In genomic region chr19:51550848-51551672, GRCh38 we compare ENCODE assay signal across 26 cellular contexts. TPM values are rescaled to one million over a fixed set of nuclear protein-coding genes. Genes with fewer than 3 reads are reported as not detected.
A peak's percentile ranks its signal among the peaks of the same experiment; 100 is the strongest.
DNase-seq lines count a peak whose midpoint lies in the region; ATAC-seq, FAIRE-seq and TF ChIP-seq lines count a peak whose summit lies in the region.
"Had no signal": no experiment of that assay in that cellular context is flagged by ENCODE, and none has a peak within 500 bp of the region (broad histone marks: within the 10 kb centered on the region; RNA-seq: fewer than 3 reads in every experiment).

No MANE protein-coding gene starts in this region.

- no peaks in the 10 kb centered on the region for H3K27me3 ChIP-seq in GM12878 (replicated peaks in 1 of 2; ENCODE audit: control insufficient read depth in 2 of 2, insufficient read depth in 2 of 2, low read length in 1 of 2)
- H3K27me3 ChIP-seq in spleen (replicated peaks in 1 of 7): peaks cover 0 to 42% (median 0%) of the 10 kb centered on the region in 7 donors
- H3K27me3 ChIP-seq in smooth muscle cell (ENCODE audit: low read depth): no peaks in the 10 kb centered on the region
- no peaks in the 10 kb centered on the region for H3K27me3 ChIP-seq in ovary
- H3K27me3 ChIP-seq: SJCRH30, upper lobe of left lung had no signal

- H3K9me3 Mint-ChIP-seq in activated CD8-positive, alpha-beta memory T cell treated with anti-CD3 and anti-CD28 coated beads, Interleukin-2, amount 10 ng/mL, durations not matched to agents 7 days and 5 days (ENCODE audit: low read depth): no peaks in the 10 kb centered on the region
- H3K9me3 Mint-ChIP-seq in MCF 10A (ENCODE audit: unreplicated experiment): peaks cover 20% of the 10 kb centered on the region
- H3K9me3 Mint-ChIP-seq: activated T-helper 2 cell treated with anti-CD3 and anti-CD28 coated beads, Interferon-gamma antibody, Interleukin-2, Interleukin-4, amounts not matched to agents 10 μg/mL and 5 μg/mL and 100 μg/mL, durations not matched to agents 14 hours and 24 hours and 36 hours; CD8-positive, alpha-beta T cell had no signal

- peak overlapping the region; percentile 11; the same call in 1 of the 2 replicates for H3K4me2 ChIP-seq in GM12878 (ENCODE audit: control insufficient read depth, insufficient read depth)
- H3K4me2 ChIP-seq in smooth muscle cell: no peak overlapping the region
- H3K4me2 ChIP-seq: PC-9 had no signal

- POLR2A ChIA-PET in GM12878 (lab: Charles Lee): no interaction called here
- POLR2A ChIA-PET in MCF 10A (lab: Yijun Ruan, JAX): no interaction called here

- H3K27ac ChIP-seq in GM12878 (ENCODE audit: control insufficient read depth, insufficient read depth) (0 out of 2 replicates have a peak overlapping the region, but pooled peaks have one; percentile 19), spleen (peak overlapping the region in 5 of 8 donors; percentile 1 to 81 (median 60)), smooth muscle cell (ENCODE audit: low read depth) (no peak overlapping the region), ovary (no peak overlapping the region)
- H3K27ac ChIP-seq: breast epithelium, coronary artery, PC-9, SJCRH30, upper lobe of left lung had no signal

- H3K9ac ChIP-seq in GM12878 (ENCODE audit: control insufficient read depth, insufficient read depth, low read length) (no peak overlapping the region), smooth muscle cell (ENCODE audit: low read depth) (no peak overlapping the region)

- in situ Hi-C loops in GM12878 (cut with MboI): no loop called here

- TF ChIP-seq POLR2A in GM18505 (IDR thresholded peaks at IDR 0.05; ENCODE audit: borderline replicate concordance, extremely low read depth, insufficient read depth, insufficient read length): peak; percentile 29
- no peak for TF ChIP-seq POLR2A in GM12878 (IDR thresholded peaks at IDR 0.05; ENCODE audit: low read depth, low read length)
- TF ChIP-seq POLR2A in spleen (IDR thresholded peaks at IDR 0.05): no peak
- TF ChIP-seq POLR2A in ovary (IDR thresholded peaks at IDR 0.05): no peak

- H3K27ac Mint-ChIP-seq in activated CD8-positive, alpha-beta memory T cell treated with anti-CD3 and anti-CD28 coated beads, Interleukin-2, amount 10 ng/mL, durations not matched to agents 7 days and 5 days: peak overlapping the region; percentile 16
- no peak overlapping the region for H3K27ac Mint-ChIP-seq in MCF 10A (ENCODE audit: low read depth, unreplicated experiment)
- H3K27ac Mint-ChIP-seq: activated T-helper 2 cell treated with anti-CD3 and anti-CD28 coated beads, Interferon-gamma antibody, Interleukin-2, Interleukin-4, amounts not matched to agents 10 μg/mL and 5 μg/mL and 100 μg/mL, durations not matched to agents 14 hours and 24 hours and 36 hours; CD8-positive, alpha-beta T cell; WTC11 had no signal

- H3F3A ChIP-seq in smooth muscle cell (ENCODE audit: low read depth): no peaks in the 10 kb centered on the region

- TF ChIP-seq EP300 in GM12878 (IDR thresholded peaks at IDR 0.05; ENCODE audit: borderline replicate concordance in 1 of 2, control insufficient read depth in 1 of 2, low read depth in 2 of 2, low read length in 2 of 2) (no peak), ovary (IDR thresholded peaks at IDR 0.05) (no peak)

- peaks cover 35% of the 10 kb centered on the region for H3K27me3 Mint-ChIP-seq in activated CD8-positive, alpha-beta memory T cell treated with anti-CD3 and anti-CD28 coated beads, Interleukin-2, amount 10 ng/mL, durations not matched to agents 7 days and 5 days
- no peaks in the 10 kb centered on the region for H3K27me3 Mint-ChIP-seq in MCF 10A (ENCODE audit: insufficient read depth, unreplicated experiment)

- no peaks in the 10 kb centered on the region for H3K36me3 ChIP-seq in GM12878 (ENCODE audit: control insufficient read depth in 2 of 2, insufficient read depth in 2 of 2, low read length in 1 of 2)
- H3K36me3 ChIP-seq in spleen: no peaks in the 10 kb centered on the region
- H3K36me3 ChIP-seq in smooth muscle cell (ENCODE audit: low read depth): no peaks in the 10 kb centered on the region
- H3K36me3 ChIP-seq in ovary: no peaks in the 10 kb centered on the region
- H3K36me3 ChIP-seq: breast epithelium, HAP-1, SJCRH30, upper lobe of left lung had no signal

- SMC1A ChIA-PET in GM12878 (lab: Charles Lee; ENCODE audit: uncharacterized antibody, unreplicated experiment): no interaction called here

- H3K4me3 Mint-ChIP-seq in activated CD8-positive, alpha-beta memory T cell treated with anti-CD3 and anti-CD28 coated beads, Interleukin-2, amount 10 ng/mL, durations not matched to agents 7 days and 5 days: peak overlapping the region; percentile 40
- no peak overlapping the region for H3K4me3 Mint-ChIP-seq in MCF 10A (ENCODE audit: unreplicated experiment)
- H3K4me3 Mint-ChIP-seq: CD8-positive, alpha-beta T cell; WTC11 had no signal

- H3K79me2 ChIP-seq in GM12878 (ENCODE audit: control insufficient read depth, insufficient read depth, low read length) (no peaks in the 10 kb centered on the region), smooth muscle cell (ENCODE audit: low read depth) (no peaks in the 10 kb centered on the region)

- H3K4me1 ChIP-seq in GM12878 (ENCODE audit: control insufficient read depth, insufficient read depth, low read length) (peaks cover 42% of the 10 kb centered on the region), spleen (peaks cover 5 to 76% (median 26%) of the 10 kb centered on the region in 6 donors), smooth muscle cell (ENCODE audit: low read depth) (no peaks in the 10 kb centered on the region), ovary (ENCODE audit: insufficient read depth) (no peaks in the 10 kb centered on the region)
- H3K4me1 ChIP-seq: breast epithelium, HAP-1, SJCRH30, upper lobe of left lung had no signal

- H3K9me3 ChIP-seq in GM12878 (replicated peaks; ENCODE audit: control insufficient read depth, insufficient read depth, low read length) (no peaks in the 10 kb centered on the region), spleen (no peaks in the 10 kb centered on the region), smooth muscle cell (replicated peaks; ENCODE audit: low read depth) (no peaks in the 10 kb centered on the region), ovary (no peaks in the 10 kb centered on the region)
- H3K9me3 ChIP-seq: breast epithelium, HAP-1, SJCRH30, upper lobe of left lung had no signal

- ATAC-seq in activated CD8-positive, alpha-beta memory T cell treated with anti-CD3 and anti-CD28 coated beads, Interleukin-2, amount 10 ng/mL, durations not matched to agents 7 days and 5 days: no peak
- ATAC-seq in GM18505 (IDR thresholded peaks at IDR 0.05; ENCODE audit: unreplicated experiment) (no peak), GM12878 (no peak)
- ATAC-seq: CD8-positive, alpha-beta T cell; left ventricle myocardium superior; WTC11 had no signal

- no peak for TF ChIP-seq CTCF in GM12878 (IDR thresholded peaks at IDR 0.05 in 2 of 3, conservative IDR thresholded peaks at IDR 0.05 in 1 of 3; ENCODE audit: control insufficient read depth in 2 of 3, extremely low read depth in 1 of 3, insufficient read depth in 1 of 3, low read depth in 3 of 3, low read length in 3 of 3)
- TF ChIP-seq CTCF in spleen (IDR thresholded peaks at IDR 0.05 in 8 of 11, conservative IDR thresholded peaks at IDR 0.05 in 3 of 11): no peak
- no peak for TF ChIP-seq CTCF in MCF 10A (IDR thresholded peaks at IDR 0.05; ENCODE audit: unreplicated experiment)
- TF ChIP-seq CTCF in smooth muscle cell (IDR thresholded peaks at IDR 0.05; ENCODE audit: borderline replicate concordance, insufficient read depth, poor library complexity, severe bottlenecking): no peak
- TF ChIP-seq CTCF in ovary (IDR thresholded peaks at IDR 0.05): no peak

- no peak for DNase-seq in activated CD8-positive, alpha-beta memory T cell treated with anti-CD3 and anti-CD28 coated beads, Interleukin-2, amount 10 ng/mL, durations not matched to agents 7 days and 5 days
- DNase-seq in activated CD8-positive, alpha-beta memory T cell treated with anti-CD3 and anti-CD28 coated beads, Interleukin-2, amount 50 U/mL, for 4 hours: no peak
- DNase-seq in GM12878 (ENCODE audit: low read depth, low spot score) (no peak), spleen (no peak), MCF 10A (ENCODE audit: unreplicated experiment) (no peak), smooth muscle cell (lab: John Stamatoyannopoulos, UW; ENCODE audit: unreplicated experiment) (no peak), ovary (no peak)
- DNase-seq: DND-41; Kasumi-1; left ventricle myocardium superior; NCI-H1105 treated with DMSO at 0.1 percent for 48 hours; NCI-H774; PC-9; SJCRH30; small intestine; stimulated activated CD4-positive, alpha-beta T cell treated with anti-CD3 and anti-CD28 coated beads, Interleukin-4, amount 100 ng/mL, for 24 hours had no signal

- no peaks in the 10 kb centered on the region for H4K20me1 ChIP-seq in GM12878 (ENCODE audit: control insufficient read depth, insufficient read depth)
- no peaks in the 10 kb centered on the region for H4K20me1 ChIP-seq in smooth muscle cell (ENCODE audit: low read depth)

- H3K4me3 ChIP-seq in GM12878 (peak overlapping the region; percentile 22; the same call in 1 of the 2 replicates), spleen (peak overlapping the region in 7 of 8 donors; percentile 12 to 67 (median 31)), smooth muscle cell (no peak overlapping the region), ovary (no peak overlapping the region)
- H3K4me3 ChIP-seq: breast epithelium, coronary artery, HAP-1, PC-9, SJCRH30, upper lobe of left lung had no signal

- intact Hi-C loops in GM12878 (cut with micrococcal nuclease; ENCODE audit: unreplicated experiment): no loop called here
- intact Hi-C loops in spleen (cut with DNase I; ENCODE audit: low total_unique reads): no loop called here
- intact Hi-C loops in MCF 10A (cut with micrococcal nuclease): no loop called here
- intact Hi-C loops in ovary (cut with DNase I): no loop called here

- peaks cover 55% of the 10 kb centered on the region for H3K4me1 Mint-ChIP-seq in activated CD8-positive, alpha-beta memory T cell treated with anti-CD3 and anti-CD28 coated beads, Interleukin-2, amount 10 ng/mL, durations not matched to agents 7 days and 5 days
- H3K4me1 Mint-ChIP-seq in MCF 10A (ENCODE audit: insufficient read depth, unreplicated experiment): no peaks in the 10 kb centered on the region

- FAIRE-seq in GM12878 (lab: Jason Lieb, UNC): no peak
- FAIRE-seq: HTR-8/SVneo, small intestine had no signal

- RAD21 ChIA-PET in GM12878 (lab: Charles Lee; ENCODE audit: unreplicated experiment): no interaction called here

- H2AFZ ChIP-seq in GM12878 (ENCODE audit: control insufficient read depth, low read depth, low read length) (no peak overlapping the region), smooth muscle cell (ENCODE audit: low read depth) (no peak overlapping the region)
- H2AFZ ChIP-seq: PC-9 had no signal

- no TSS peak for BruUV-seq in GM12878 (replicated peaks; lab: Mats Ljungman, UMichigan)
- no TSS peak for BruUV-seq in MCF 10A (replicated peaks; lab: Mats Ljungman, UMichigan)

- CTCF ChIA-PET in activated CD8-positive, alpha-beta memory T cell treated with anti-CD3 and anti-CD28 coated beads, Interleukin-2, amount 10 ng/mL, durations not matched to agents 7 days and 5 days (lab: Charles Lee): interaction anchor here (1.2 kb wide), 1 partner anchor 35 kb away, joined by 3 read pairs; no protein-coding TSS in a partner anchor
- CTCF ChIA-PET in GM12878 (lab: Yijun Ruan, JAX): interaction anchor here (1.1 kb wide), 2 partner anchors 37 to 106 kb away, joined by 3 read pairs; no protein-coding TSS in a partner anchor
- CTCF ChIA-PET in MCF 10A (lab: Yijun Ruan, JAX): interaction anchor here (0.6 to 1.2 kb wide), 2 partner anchors 58 to 156 kb away, joined by 3 read pairs; no protein-coding TSS in a partner anchor

- no peaks in the 10 kb centered on the region for H3K36me3 Mint-ChIP-seq in activated CD8-positive, alpha-beta memory T cell treated with anti-CD3 and anti-CD28 coated beads, Interleukin-2, amount 10 ng/mL, durations not matched to agents 7 days and 5 days
- H3K36me3 Mint-ChIP-seq in MCF 10A (ENCODE audit: insufficient read depth, unreplicated experiment): no peaks in the 10 kb centered on the region
- H3K36me3 Mint-ChIP-seq: CD8-positive, alpha-beta T cell; WTC11 had no signal

- TF ChIP-seq RAD21 in GM12878 (IDR thresholded peaks at IDR 0.05; ENCODE audit: insufficient read depth, low read depth, low read length): no peak

- 7% methylated on average over 20 of the region's 20 CpGs for WGBS in GM12878 (ENCODE audit: insufficient coverage, insufficient replicate concordance, low lambda C conversion rate, missing lambda C conversion rate)
- 64 to 78% (median 70%) methylated on average over 18 to 20 of the region's 20 CpGs for WGBS in spleen, 5 donors
- 83% methylated on average over 20 of the region's 20 CpGs for WGBS in smooth muscle cell (ENCODE audit: low lambda C conversion rate)
- WGBS in ovary, 3 donors: 75 to 83% (median 82%) methylated on average over 20 of the region's 20 CpGs

RNA-seq across cellular contexts. Expression of gene SIGLEC6, which starts 19.6 kb away (rescaled TPM):
- not detected for total RNA-seq in activated CD8-positive, alpha-beta memory T cell treated with anti-CD3 and anti-CD28 coated beads, Interleukin-2, amount 10 ng/mL, durations not matched to agents 7 days and 5 days
- total RNA-seq in GM12878 (2013; cell fraction: nucleolus; rRNA removed): 0.27 and 0.71 TPM in 2 replicates
- total RNA-seq in GM12878 (2014; rRNA removed): 0.34 and 0.54 TPM in 2 replicates
- 0.40 and 0.64 TPM in 2 replicates for total RNA-seq in GM12878 (2014; rRNA removed; fragmentation: Illumina TruSeq; extraction: Trizol)
- total RNA-seq in GM12878 (2021): 0.31 and 0.45 TPM in 2 replicates
- polyA plus RNA-seq in GM12878 (2011; ENCODE audit: low read depth): not detected
- polyA plus RNA-seq in GM12878 (2011; rRNA removed): 0.08 TPM in 1 of 2 replicates, not detected in the other
- polyA plus RNA-seq in GM12878 (2011; cell fraction: cytosol; rRNA removed): 0.06 and 0.10 TPM in 2 replicates
- polyA plus RNA-seq in GM12878 (2011; cell fraction: nucleus; rRNA removed): 0.10 and 0.19 TPM in 2 replicates
- polyA plus RNA-seq in GM12878 (2012): 0.23 and 0.24 TPM in 2 replicates
- polyA plus RNA-seq in GM12878 (2014; fragmentation: Illumina TruSeq; extraction: Trizol): 0.10 and 0.14 TPM in 2 replicates
- polyA plus RNA-seq in GM12878 (2014; fragmentation: Nextera tagmentation; extraction: Ambion mirVana): under 1 TPM in 1 of 2 experiments, not detected in 1; 0.13 TPM
- 0.31 and 0.38 TPM in 2 replicates for polyA plus RNA-seq in GM12878 (2014; rRNA removed)
- polyA plus RNA-seq in GM12878 (2016; fragmentation: Nextera tagmentation; extraction: Ambion mirVana): under 1 TPM in 1 of 2 experiments, not detected in 1; 0.23 TPM
- 0.10 TPM in 1 of 2 replicates, not detected in the other for polyA minus RNA-seq in GM12878 (2011; rRNA and poly(A)+ RNA removed)
- polyA minus RNA-seq in GM12878 (2011; cell fraction: cytosol; rRNA and poly(A)+ RNA removed): not detected in 2 replicates
- polyA minus RNA-seq in GM12878 (2011; cell fraction: nucleus; rRNA and poly(A)+ RNA removed): not detected in 2 replicates
- 1 to 10 TPM in 6 of 7 donors, under 1 TPM in 1; 0.91 to 5.8 (median 3.6) TPM for total RNA-seq in spleen
- polyA plus RNA-seq in spleen: 1 to 10 TPM in 1 of 3 donors, under 1 TPM in 2; 0.27 to 1.6 (median 0.30) TPM
- total RNA-seq in MCF 10A (2022): not detected in 2 replicates
- total RNA-seq in smooth muscle cell: 2.0 and 3.6 TPM in 2 replicates
- polyA plus RNA-seq in smooth muscle cell: not detected in 2 replicates
- total RNA-seq in ovary: under 1 TPM in 2 of 7 donors, not detected in 5; 0.40 to 0.45 TPM
- polyA plus RNA-seq in ovary: under 1 TPM; 0.19 to 0.67 TPM
- total RNA-seq: CD8-positive, alpha-beta T cell; PC-9; SJCRH30 had no signal

RNA-seq across cellular contexts. Expression of gene ZNF175, which starts 20.0 kb away (rescaled TPM):
- 10 to 100 TPM in 1 of 2 experiments, 1 to 10 TPM in 1; 8.3 to 10.1 TPM for total RNA-seq in activated CD8-positive, alpha-beta memory T cell treated with anti-CD3 and anti-CD28 coated beads, Interleukin-2, amount 10 ng/mL, durations not matched to agents 7 days and 5 days
- total RNA-seq in GM12878 (2013; cell fraction: nucleolus; rRNA removed): 35.3 and 36.3 TPM in 2 replicates
- total RNA-seq in GM12878 (2014; rRNA removed) (3.3 and 4.0 TPM in 2 replicates), GM12878 (2014; rRNA removed; fragmentation: Illumina TruSeq; extraction: Trizol) (7.0 and 7.1 TPM in 2 replicates), GM12878 (2021) (12.0 and 12.8 TPM in 2 replicates), spleen (10 to 100 TPM; 10.5 to 24.4 (median 18.4) TPM), MCF 10A (2022) (6.9 and 9.3 TPM in 2 replicates), smooth muscle cell (3.6 and 6.9 TPM in 2 replicates), ovary (10 to 100 TPM in 5 of 7 donors, 1 to 10 TPM in 2; 4.3 to 17.3 (median 13.1) TPM)
- 4.7 TPM for polyA plus RNA-seq in GM12878 (2011; ENCODE audit: low read depth)
- polyA plus RNA-seq in GM12878 (2011; rRNA removed) (9.0 and 12.9 TPM in 2 replicates), GM12878 (2014; fragmentation: Illumina TruSeq; extraction: Trizol) (9.9 and 10.4 TPM in 2 replicates), GM12878 (2014; fragmentation: Nextera tagmentation; extraction: Ambion mirVana) (1 to 10 TPM; 1.5 to 1.8 TPM), GM12878 (2014; rRNA removed) (4.8 TPM in 2 replicates), GM12878 (2016; fragmentation: Nextera tagmentation; extraction: Ambion mirVana) (1 to 10 TPM; 1.9 to 2.1 TPM), spleen (1 to 10 TPM; 1.8 to 4.2 (median 2.0) TPM), smooth muscle cell (1.1 TPM in 2 replicates), ovary (10 to 100 TPM in 1 of 2 donors, 1 to 10 TPM in 1; 5.4 to 12.3 TPM)
- polyA plus RNA-seq in GM12878 (2011; cell fraction: cytosol; rRNA removed): 3.5 and 3.8 TPM in 2 replicates
- polyA plus RNA-seq in GM12878 (2011; cell fraction: nucleus; rRNA removed): 10.0 and 11.1 TPM in 2 replicates
- polyA plus RNA-seq in GM12878 (2012): 5.8 and 6.4 TPM in 2 replicates
- 8.4 and 10.7 TPM in 2 replicates for polyA minus RNA-seq in GM12878 (2011; rRNA and poly(A)+ RNA removed)
- polyA minus RNA-seq in GM12878 (2011; cell fraction: cytosol; rRNA and poly(A)+ RNA removed): 4.8 and 6.2 TPM in 2 replicates
- 8.3 and 11.6 TPM in 2 replicates for polyA minus RNA-seq in GM12878 (2011; cell fraction: nucleus; rRNA and poly(A)+ RNA removed)

RNA-seq across cellular contexts. Expression of gene SIGLEC12, which starts 49.5 kb away (rescaled TPM):
- 1 to 10 TPM in 1 of 2 experiments, under 1 TPM in 1; 0.98 to 3.9 TPM for total RNA-seq in activated CD8-positive, alpha-beta memory T cell treated with anti-CD3 and anti-CD28 coated beads, Interleukin-2, amount 10 ng/mL, durations not matched to agents 7 days and 5 days
- not detected in 2 replicates for total RNA-seq in GM12878 (2013; cell fraction: nucleolus; rRNA removed)
- 0.06 and 0.11 TPM in 2 replicates for total RNA-seq in GM12878 (2014; rRNA removed)
- total RNA-seq in GM12878 (2014; rRNA removed; fragmentation: Illumina TruSeq; extraction: Trizol): not detected in 2 replicates
- total RNA-seq in GM12878 (2021): 0.29 TPM in 1 of 2 replicates, not detected in the other
- polyA plus RNA-seq in GM12878 (2011; ENCODE audit: low read depth): not detected
- 0.03 TPM in 1 of 2 replicates, not detected in the other for polyA plus RNA-seq in GM12878 (2011; rRNA removed)
- polyA plus RNA-seq in GM12878 (2011; cell fraction: cytosol; rRNA removed): 0.09 TPM in 1 of 2 replicates, not detected in the other
- 0.16 TPM in 1 of 2 replicates, not detected in the other for polyA plus RNA-seq in GM12878 (2011; cell fraction: nucleus; rRNA removed)
- not detected in 2 replicates for polyA plus RNA-seq in GM12878 (2012)
- polyA plus RNA-seq in GM12878 (2014; fragmentation: Illumina TruSeq; extraction: Trizol): 0.09 TPM in 1 of 2 replicates, not detected in the other
- polyA plus RNA-seq in GM12878 (2014; fragmentation: Nextera tagmentation; extraction: Ambion mirVana): not detected
- 0.06 and 0.11 TPM in 2 replicates for polyA plus RNA-seq in GM12878 (2014; rRNA removed)
- polyA plus RNA-seq in GM12878 (2016; fragmentation: Nextera tagmentation; extraction: Ambion mirVana): under 1 TPM in 1 of 2 experiments, not detected in 1; 0.18 TPM
- polyA minus RNA-seq in GM12878 (2011; rRNA and poly(A)+ RNA removed): 0.10 TPM in 1 of 2 replicates, not detected in the other
- not detected in 2 replicates for polyA minus RNA-seq in GM12878 (2011; cell fraction: cytosol; rRNA and poly(A)+ RNA removed)
- polyA minus RNA-seq in GM12878 (2011; cell fraction: nucleus; rRNA and poly(A)+ RNA removed): not detected in 2 replicates
- total RNA-seq in spleen: 10 to 100 TPM in 3 of 7 donors, 1 to 10 TPM in 4; 4.0 to 65.1 (median 7.0) TPM
- 1 to 10 TPM; 2.0 to 5.3 (median 2.4) TPM for polyA plus RNA-seq in spleen
- total RNA-seq in MCF 10A (2022): not detected in 2 replicates
- total RNA-seq in smooth muscle cell: not detected in 2 replicates
- polyA plus RNA-seq in smooth muscle cell: not detected in 2 replicates
- total RNA-seq in ovary: under 1 TPM in 2 of 7 donors, not detected in 5; 0.23 to 0.25 TPM
- under 1 TPM in 1 of 2 donors, not detected in 1; 0.73 TPM for polyA plus RNA-seq in ovary
- total RNA-seq: CD8-positive, alpha-beta T cell; left ventricle myocardium superior; PC-9; SJCRH30; T-helper 1 cell treated with Interleukin-12 subunit alpha and Interleukin-12 subunit beta and Interleukin-4 antibody, amounts not matched to agents 30 ng/mL and 1 ng/mL, for 36 hours; WTC11 had no signal

Comparison
In these comparisons a context has a peak if more than half of its experiments do, and no peak if none do; other contexts are left out.
1. H3K27ac ChIP-seq: peak in GM12878 (single experiment) and spleen (5 of 8); none in smooth muscle cell (single experiment) and ovary (0 of 2).
2. H3K4me3 ChIP-seq: peak in GM12878 (single experiment) and spleen (7 of 8); none in smooth muscle cell (single experiment) and ovary (single experiment).